ENCODE assay signal across 1 cellular context in genomic region chr5:177098103-177098771, GRCh38.
TF ChIP-seq lines count a peak whose summit lies in the region.

No MANE protein-coding gene starts in this region.

TF ChIP-seq in HepG2, 621 proteins besides CTCF, POLR2A, EP300 and RAD21 (continued from another document):
- TF ChIP-seq BRF2 (CRISPR knock-in tag; IDR thresholded peaks at IDR 0.05) (no peak), FOXO4 (CRISPR knock-in tag; conservative IDR thresholded peaks at IDR 0.05) (0 out of 2 replicates have a peak, but pooled peaks have one; percentile 19), ZBTB33 (CRISPR knock-in tag; IDR thresholded peaks at IDR 0.05) (peak; percentile 99), ZBTB26 (CRISPR knock-in tag; IDR thresholded peaks at IDR 0.05; ENCODE audit: borderline replicate concordance) (no peak), SAFB2 (CRISPR knock-in tag; IDR thresholded peaks at IDR 0.05; ENCODE audit: borderline replicate concordance, low read depth) (0 out of 2 replicates have a peak, but pooled peaks have one; percentile 52), ZMAT3 (CRISPR knock-in tag; conservative IDR thresholded peaks at IDR 0.05) (no peak), ZNF678 (CRISPR knock-in tag; IDR thresholded peaks at IDR 0.05) (no peak), AGO2 (optimal IDR thresholded peaks at IDR 0.05; ENCODE audit: low read depth, low read length) (peak; percentile 100), AKAP8 (CRISPR knock-in tag; IDR thresholded peaks at IDR 0.05) (peak; percentile 74; the same call in 1 of the 2 replicates), ZNF431 (CRISPR knock-in tag; IDR thresholded peaks at IDR 0.05; ENCODE audit: borderline replicate concordance, low read depth) (0 out of 2 replicates have a peak, but pooled peaks have one; percentile 40), RXRA (CRISPR knock-in tag; IDR thresholded peaks at IDR 0.05) (0 out of 2 replicates have a peak, but pooled peaks have one; percentile 23), E2F1 (CRISPR knock-in tag; IDR thresholded peaks at IDR 0.05) (no peak), ZNF414 (CRISPR knock-in tag; IDR thresholded peaks at IDR 0.05) (no peak; the same call in 1 of the 2 replicates), AGO1 (IDR thresholded peaks at IDR 0.05; ENCODE audit: low read depth, low read length, poor library complexity, severe bottlenecking) (peak; percentile 24), ATRX (CRISPR knock-in tag; IDR thresholded peaks at IDR 0.05; ENCODE audit: borderline replicate concordance) (no peak), POLR2G (IDR thresholded peaks at IDR 0.05; ENCODE audit: low read depth, low read length) (peak; percentile 47; the same call in 1 of the 2 replicates), NR1H2 (CRISPR knock-in tag; IDR thresholded peaks at IDR 0.05; ENCODE audit: borderline replicate concordance, low read depth) (no peak), ZNF281 (CRISPR knock-in tag; IDR thresholded peaks at IDR 0.05; ENCODE audit: borderline replicate concordance) (0 out of 2 replicates have a peak, but pooled peaks have one; percentile 33), TBL1XR1 (IDR thresholded peaks at IDR 0.05; ENCODE audit: borderline replicate concordance, low read length, partially characterized antibody) (no peak), XBP1 (CRISPR knock-in tag; IDR thresholded peaks at IDR 0.05) (no peak), ZNF607 (CRISPR knock-in tag; IDR thresholded peaks at IDR 0.05; ENCODE audit: borderline replicate concordance) (no peak), UBTF (CRISPR knock-in tag; IDR thresholded peaks at IDR 0.05) (0 out of 2 replicates have a peak, but pooled peaks have one; percentile 9), ZBTB38 (CRISPR knock-in tag; IDR thresholded peaks at IDR 0.05) (peak; percentile 88), RBFOX2 (IDR thresholded peaks at IDR 0.05; ENCODE audit: low read depth, low read length) (peak; percentile 94), ZNF569 (CRISPR knock-in tag; IDR thresholded peaks at IDR 0.05; ENCODE audit: borderline replicate concordance) (no peak), ZNF768 (CRISPR knock-in tag; IDR thresholded peaks at IDR 0.05) (0 out of 2 replicates have a peak, but pooled peaks have one; percentile 17), ZFP91 (CRISPR knock-in tag; IDR thresholded peaks at IDR 0.05; ENCODE audit: borderline replicate concordance) (no peak)
